1 cellular context compared by ENCODE assay signal in the genomic region with DNA sequence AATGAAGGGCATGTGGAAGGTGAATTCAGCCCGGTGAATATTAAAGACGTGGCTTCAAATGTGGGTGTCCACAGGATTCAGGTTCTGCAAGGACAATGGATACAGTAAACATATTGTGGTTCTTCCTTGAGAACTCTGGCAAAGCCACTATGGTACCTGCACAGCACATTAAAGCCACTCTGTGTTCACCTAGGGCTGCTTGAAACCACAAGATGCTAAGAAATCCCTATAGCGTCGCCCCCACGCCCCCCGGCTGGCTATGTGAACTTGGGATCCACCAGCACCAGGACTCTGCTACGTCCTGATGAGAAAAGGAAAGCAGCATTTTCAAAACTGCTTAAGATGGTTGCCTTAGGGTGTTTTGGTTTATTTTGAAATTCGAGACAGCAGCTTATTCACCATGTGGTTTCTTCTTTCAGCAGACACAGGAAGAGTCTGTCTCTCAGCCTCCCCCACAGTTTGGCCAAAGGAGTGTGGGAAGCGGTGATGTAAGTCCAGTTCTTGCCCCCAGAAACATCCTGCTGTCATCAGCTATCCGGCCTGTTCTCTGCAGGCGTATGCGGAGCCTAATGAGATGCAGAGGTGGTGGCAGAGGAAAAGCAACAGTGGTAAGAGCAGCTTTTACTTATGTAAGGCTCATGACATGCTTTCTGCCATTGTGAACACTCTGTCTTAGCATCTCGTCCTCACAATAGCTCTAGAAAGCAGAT.
TF ChIP-seq lines count a peak whose summit lies in the region.

No MANE protein-coding gene starts in this region.

TF ChIP-seq in HEK293, 187 proteins besides CTCF, POLR2A, EP300 and RAD21 (continued from another document):
- TF ChIP-seq, protein P1, sequence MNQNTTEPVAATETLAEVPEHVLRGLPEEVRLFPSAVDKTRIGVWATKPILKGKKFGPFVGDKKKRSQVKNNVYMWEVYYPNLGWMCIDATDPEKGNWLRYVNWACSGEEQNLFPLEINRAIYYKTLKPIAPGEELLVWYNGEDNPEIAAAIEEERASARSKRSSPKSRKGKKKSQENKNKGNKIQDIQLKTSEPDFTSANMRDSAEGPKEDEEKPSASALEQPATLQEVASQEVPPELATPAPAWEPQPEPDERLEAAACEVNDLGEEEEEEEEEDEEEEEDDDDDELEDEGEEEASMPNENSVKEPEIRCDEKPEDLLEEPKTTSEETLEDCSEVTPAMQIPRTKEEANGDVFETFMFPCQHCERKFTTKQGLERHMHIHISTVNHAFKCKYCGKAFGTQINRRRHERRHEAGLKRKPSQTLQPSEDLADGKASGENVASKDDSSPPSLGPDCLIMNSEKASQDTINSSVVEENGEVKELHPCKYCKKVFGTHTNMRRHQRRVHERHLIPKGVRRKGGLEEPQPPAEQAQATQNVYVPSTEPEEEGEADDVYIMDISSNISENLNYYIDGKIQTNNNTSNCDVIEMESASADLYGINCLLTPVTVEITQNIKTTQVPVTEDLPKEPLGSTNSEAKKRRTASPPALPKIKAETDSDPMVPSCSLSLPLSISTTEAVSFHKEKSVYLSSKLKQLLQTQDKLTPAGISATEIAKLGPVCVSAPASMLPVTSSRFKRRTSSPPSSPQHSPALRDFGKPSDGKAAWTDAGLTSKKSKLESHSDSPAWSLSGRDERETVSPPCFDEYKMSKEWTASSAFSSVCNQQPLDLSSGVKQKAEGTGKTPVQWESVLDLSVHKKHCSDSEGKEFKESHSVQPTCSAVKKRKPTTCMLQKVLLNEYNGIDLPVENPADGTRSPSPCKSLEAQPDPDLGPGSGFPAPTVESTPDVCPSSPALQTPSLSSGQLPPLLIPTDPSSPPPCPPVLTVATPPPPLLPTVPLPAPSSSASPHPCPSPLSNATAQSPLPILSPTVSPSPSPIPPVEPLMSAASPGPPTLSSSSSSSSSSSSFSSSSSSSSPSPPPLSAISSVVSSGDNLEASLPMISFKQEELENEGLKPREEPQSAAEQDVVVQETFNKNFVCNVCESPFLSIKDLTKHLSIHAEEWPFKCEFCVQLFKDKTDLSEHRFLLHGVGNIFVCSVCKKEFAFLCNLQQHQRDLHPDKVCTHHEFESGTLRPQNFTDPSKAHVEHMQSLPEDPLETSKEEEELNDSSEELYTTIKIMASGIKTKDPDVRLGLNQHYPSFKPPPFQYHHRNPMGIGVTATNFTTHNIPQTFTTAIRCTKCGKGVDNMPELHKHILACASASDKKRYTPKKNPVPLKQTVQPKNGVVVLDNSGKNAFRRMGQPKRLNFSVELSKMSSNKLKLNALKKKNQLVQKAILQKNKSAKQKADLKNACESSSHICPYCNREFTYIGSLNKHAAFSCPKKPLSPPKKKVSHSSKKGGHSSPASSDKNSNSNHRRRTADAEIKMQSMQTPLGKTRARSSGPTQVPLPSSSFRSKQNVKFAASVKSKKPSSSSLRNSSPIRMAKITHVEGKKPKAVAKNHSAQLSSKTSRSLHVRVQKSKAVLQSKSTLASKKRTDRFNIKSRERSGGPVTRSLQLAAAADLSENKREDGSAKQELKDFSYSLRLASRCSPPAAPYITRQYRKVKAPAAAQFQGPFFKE (tag by site-specific recombination; IDR thresholded peaks at IDR 0.05; ENCODE audit: borderline replicate concordance), result no peak
- TF ChIP-seq, protein P2, sequence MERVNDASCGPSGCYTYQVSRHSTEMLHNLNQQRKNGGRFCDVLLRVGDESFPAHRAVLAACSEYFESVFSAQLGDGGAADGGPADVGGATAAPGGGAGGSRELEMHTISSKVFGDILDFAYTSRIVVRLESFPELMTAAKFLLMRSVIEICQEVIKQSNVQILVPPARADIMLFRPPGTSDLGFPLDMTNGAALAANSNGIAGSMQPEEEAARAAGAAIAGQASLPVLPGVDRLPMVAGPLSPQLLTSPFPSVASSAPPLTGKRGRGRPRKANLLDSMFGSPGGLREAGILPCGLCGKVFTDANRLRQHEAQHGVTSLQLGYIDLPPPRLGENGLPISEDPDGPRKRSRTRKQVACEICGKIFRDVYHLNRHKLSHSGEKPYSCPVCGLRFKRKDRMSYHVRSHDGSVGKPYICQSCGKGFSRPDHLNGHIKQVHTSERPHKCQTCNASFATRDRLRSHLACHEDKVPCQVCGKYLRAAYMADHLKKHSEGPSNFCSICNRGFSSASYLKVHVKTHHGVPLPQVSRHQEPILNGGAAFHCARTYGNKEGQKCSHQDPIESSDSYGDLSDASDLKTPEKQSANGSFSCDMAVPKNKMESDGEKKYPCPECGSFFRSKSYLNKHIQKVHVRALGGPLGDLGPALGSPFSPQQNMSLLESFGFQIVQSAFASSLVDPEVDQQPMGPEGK (tag by site-specific recombination; IDR thresholded peaks at IDR 0.05), result peak; percentile 70
- TF ChIP-seq IKZF3 (tag by site-specific recombination; IDR thresholded peaks at IDR 0.05) (0 out of 2 replicates have a peak, but pooled peaks have one; percentile 28), ZBTB17 (tag by site-specific recombination; IDR thresholded peaks at IDR 0.05) (peak; percentile 66), ZBTB1 (tag by site-specific recombination; IDR thresholded peaks at IDR 0.05) (no peak), ZBTB8A (tag by site-specific recombination; IDR thresholded peaks at IDR 0.05) (no peak), ZNF239 (tag by site-specific recombination; IDR thresholded peaks at IDR 0.05) (no peak), ZNF692 (tag by site-specific recombination; IDR thresholded peaks at IDR 0.05) (0 out of 2 replicates have a peak, but pooled peaks have one; percentile 13), ZNF174 (tag by site-specific recombination; IDR thresholded peaks at IDR 0.05) (no peak), ZNF596 (tag by site-specific recombination; IDR thresholded peaks at IDR 0.05) (no peak), ZNF843 (tag by site-specific recombination; IDR thresholded peaks at IDR 0.05) (peak; percentile 66), SALL2 (tag by site-specific recombination; IDR thresholded peaks at IDR 0.05; ENCODE audit: borderline replicate concordance) (no peak), GLI4 (tag by site-specific recombination; IDR thresholded peaks at IDR 0.05) (no peak), ZNF629 (tag by site-specific recombination; IDR thresholded peaks at IDR 0.05) (peak; percentile 37; the same call in 1 of the 2 replicates), ZNF37A (tag by site-specific recombination; IDR thresholded peaks at IDR 0.05) (no peak), KLF7 (tag by site-specific recombination; IDR thresholded peaks at IDR 0.05; ENCODE audit: borderline replicate concordance) (no peak), YY2 (tag by site-specific recombination; IDR thresholded peaks at IDR 0.05) (no peak), ZNF560 (tag by site-specific recombination; IDR thresholded peaks at IDR 0.05; ENCODE audit: borderline replicate concordance) (no peak), ZNF391 (tag by site-specific recombination; IDR thresholded peaks at IDR 0.05; ENCODE audit: borderline replicate concordance, low read depth) (no peak), ZNF211 (tag by site-specific recombination; IDR thresholded peaks at IDR 0.05; ENCODE audit: low read depth) (no peak), GLIS2 (tag by site-specific recombination; IDR thresholded peaks at IDR 0.05) (peak; percentile 35; the same call in 1 of the 2 replicates), ZFP37 (tag by site-specific recombination; IDR thresholded peaks at IDR 0.05) (no peak), ZNF292 (tag by site-specific recombination; IDR thresholded peaks at IDR 0.05; ENCODE audit: borderline replicate concordance, low read depth) (no peak), TCF7L2 (IDR thresholded peaks at IDR 0.05; ENCODE audit: borderline replicate concordance, low read depth, low read length) (no peak), ZNF830 (tag by site-specific recombination; IDR thresholded peaks at IDR 0.05; ENCODE audit: low read depth) (no peak), ZFHX2 (tag by site-specific recombination; conservative IDR thresholded peaks at IDR 0.05) (peak; percentile 88), ZFP41 (tag by site-specific recombination; IDR thresholded peaks at IDR 0.05; ENCODE audit: borderline replicate concordance) (no peak), YY1 (tag by site-specific recombination; IDR thresholded peaks at IDR 0.05) (no peak)
- TF ChIP-seq, protein P3, sequence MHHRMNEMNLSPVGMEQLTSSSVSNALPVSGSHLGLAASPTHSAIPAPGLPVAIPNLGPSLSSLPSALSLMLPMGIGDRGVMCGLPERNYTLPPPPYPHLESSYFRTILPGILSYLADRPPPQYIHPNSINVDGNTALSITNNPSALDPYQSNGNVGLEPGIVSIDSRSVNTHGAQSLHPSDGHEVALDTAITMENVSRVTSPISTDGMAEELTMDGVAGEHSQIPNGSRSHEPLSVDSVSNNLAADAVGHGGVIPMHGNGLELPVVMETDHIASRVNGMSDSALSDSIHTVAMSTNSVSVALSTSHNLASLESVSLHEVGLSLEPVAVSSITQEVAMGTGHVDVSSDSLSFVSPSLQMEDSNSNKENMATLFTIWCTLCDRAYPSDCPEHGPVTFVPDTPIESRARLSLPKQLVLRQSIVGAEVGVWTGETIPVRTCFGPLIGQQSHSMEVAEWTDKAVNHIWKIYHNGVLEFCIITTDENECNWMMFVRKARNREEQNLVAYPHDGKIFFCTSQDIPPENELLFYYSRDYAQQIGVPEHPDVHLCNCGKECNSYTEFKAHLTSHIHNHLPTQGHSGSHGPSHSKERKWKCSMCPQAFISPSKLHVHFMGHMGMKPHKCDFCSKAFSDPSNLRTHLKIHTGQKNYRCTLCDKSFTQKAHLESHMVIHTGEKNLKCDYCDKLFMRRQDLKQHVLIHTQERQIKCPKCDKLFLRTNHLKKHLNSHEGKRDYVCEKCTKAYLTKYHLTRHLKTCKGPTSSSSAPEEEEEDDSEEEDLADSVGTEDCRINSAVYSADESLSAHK (tag by site-specific recombination; IDR thresholded peaks at IDR 0.05), result peak; percentile 62; the same call in 1 of the 2 replicates
- TF ChIP-seq, protein P4, sequence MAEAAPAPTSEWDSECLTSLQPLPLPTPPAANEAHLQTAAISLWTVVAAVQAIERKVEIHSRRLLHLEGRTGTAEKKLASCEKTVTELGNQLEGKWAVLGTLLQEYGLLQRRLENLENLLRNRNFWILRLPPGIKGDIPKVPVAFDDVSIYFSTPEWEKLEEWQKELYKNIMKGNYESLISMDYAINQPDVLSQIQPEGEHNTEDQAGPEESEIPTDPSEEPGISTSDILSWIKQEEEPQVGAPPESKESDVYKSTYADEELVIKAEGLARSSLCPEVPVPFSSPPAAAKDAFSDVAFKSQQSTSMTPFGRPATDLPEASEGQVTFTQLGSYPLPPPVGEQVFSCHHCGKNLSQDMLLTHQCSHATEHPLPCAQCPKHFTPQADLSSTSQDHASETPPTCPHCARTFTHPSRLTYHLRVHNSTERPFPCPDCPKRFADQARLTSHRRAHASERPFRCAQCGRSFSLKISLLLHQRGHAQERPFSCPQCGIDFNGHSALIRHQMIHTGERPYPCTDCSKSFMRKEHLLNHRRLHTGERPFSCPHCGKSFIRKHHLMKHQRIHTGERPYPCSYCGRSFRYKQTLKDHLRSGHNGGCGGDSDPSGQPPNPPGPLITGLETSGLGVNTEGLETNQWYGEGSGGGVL (tag by site-specific recombination; IDR thresholded peaks at IDR 0.05), result 0 out of 2 replicates have a peak, but pooled peaks have one; percentile 29
- TF ChIP-seq, protein P5, sequence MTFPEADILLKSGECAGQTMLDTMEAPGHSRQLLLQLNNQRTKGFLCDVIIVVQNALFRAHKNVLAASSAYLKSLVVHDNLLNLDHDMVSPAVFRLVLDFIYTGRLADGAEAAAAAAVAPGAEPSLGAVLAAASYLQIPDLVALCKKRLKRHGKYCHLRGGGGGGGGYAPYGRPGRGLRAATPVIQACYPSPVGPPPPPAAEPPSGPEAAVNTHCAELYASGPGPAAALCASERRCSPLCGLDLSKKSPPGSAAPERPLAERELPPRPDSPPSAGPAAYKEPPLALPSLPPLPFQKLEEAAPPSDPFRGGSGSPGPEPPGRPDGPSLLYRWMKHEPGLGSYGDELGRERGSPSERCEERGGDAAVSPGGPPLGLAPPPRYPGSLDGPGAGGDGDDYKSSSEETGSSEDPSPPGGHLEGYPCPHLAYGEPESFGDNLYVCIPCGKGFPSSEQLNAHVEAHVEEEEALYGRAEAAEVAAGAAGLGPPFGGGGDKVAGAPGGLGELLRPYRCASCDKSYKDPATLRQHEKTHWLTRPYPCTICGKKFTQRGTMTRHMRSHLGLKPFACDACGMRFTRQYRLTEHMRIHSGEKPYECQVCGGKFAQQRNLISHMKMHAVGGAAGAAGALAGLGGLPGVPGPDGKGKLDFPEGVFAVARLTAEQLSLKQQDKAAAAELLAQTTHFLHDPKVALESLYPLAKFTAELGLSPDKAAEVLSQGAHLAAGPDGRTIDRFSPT (tag by site-specific recombination; IDR thresholded peaks at IDR 0.05), result peak; percentile 29; the same call in 1 of the 2 replicates
TF ChIP-seq in HEK293: peak in this region for 19.
